Comparison of ENCODE assay signal across 12 cellular contexts in the genomic region with DNA sequence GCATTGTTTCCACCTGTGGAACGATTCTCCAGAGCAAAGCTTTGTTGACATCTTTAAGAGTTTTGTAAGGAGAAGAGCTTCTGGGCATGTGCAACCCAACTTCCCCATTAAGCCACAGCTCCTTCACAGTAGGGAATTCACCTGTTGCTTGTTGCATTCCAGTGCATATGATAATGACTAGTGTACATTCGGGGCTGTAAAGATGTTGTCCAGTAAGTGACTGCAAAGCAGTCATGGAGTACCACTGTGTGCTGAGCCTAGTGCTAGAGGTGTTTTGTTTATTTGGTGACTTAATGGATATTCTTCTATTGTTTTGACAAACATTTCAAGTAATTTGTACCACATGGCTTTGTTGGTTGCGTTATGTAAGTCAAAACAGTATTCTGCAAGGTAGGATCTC. TPM values are rescaled to one million over a fixed set of nuclear protein-coding genes. Genes with fewer than 3 reads are reported as not detected.
DNase-seq lines count a peak whose midpoint lies in the region; ATAC-seq and TF ChIP-seq lines count a peak whose summit lies in the region.
"Had no signal": no experiment of that assay in that cellular context is flagged by ENCODE, and none has a peak within 500 bp of the region (broad histone marks: within the 10 kb centered on the region; RNA-seq: fewer than 3 reads in every experiment).

No MANE protein-coding gene starts in this region.

- H3K4me3 ChIP-seq in CD8-positive, alpha-beta T cell (ENCODE audit: low read depth, low read length): no peak overlapping the region
- H3K4me3 ChIP-seq in mesenchymal stem cell (ENCODE audit: insufficient read depth in 1 of 2, low read depth in 1 of 2, low read length in 2 of 2): peak overlapping the region in 1 of 2 experiments; percentile 28
- no peak overlapping the region for H3K4me3 ChIP-seq in hepatocyte
- H3K4me3 ChIP-seq: SJSA1, testis had no signal

- peaks cover 99% of the 10 kb centered on the region for H4K20me1 ChIP-seq in hepatocyte (ENCODE audit: insufficient read depth, poor library complexity, severe bottlenecking)

- no peak overlapping the region for H2AK5ac ChIP-seq in mesenchymal stem cell (ENCODE audit: low read length, severe bottlenecking)

- peaks cover 85% of the 10 kb centered on the region for H3K4me1 Mint-ChIP-seq in CD8-positive, alpha-beta T cell (ENCODE audit: low read depth)
- peaks cover 69 to 86% (median 76%) of the 10 kb centered on the region in 3 donors for H3K4me1 Mint-ChIP-seq in IgD-negative memory B cell

- H3K9me3 Mint-ChIP-seq in CD8-positive, alpha-beta T cell: no peaks in the 10 kb centered on the region
- no peaks in the 10 kb centered on the region for H3K9me3 Mint-ChIP-seq in IgD-negative memory B cell

- H3K9me2 ChIP-seq in hepatocyte (replicated peaks; ENCODE audit: insufficient read depth): no peaks in the 10 kb centered on the region

- H3K4ac ChIP-seq in mesenchymal stem cell (ENCODE audit: low read depth in 1 of 2, low read length in 2 of 2): no peak overlapping the region

- H3K27me3 Mint-ChIP-seq in CD8-positive, alpha-beta T cell (ENCODE audit: low read depth): no peaks in the 10 kb centered on the region
- H3K27me3 Mint-ChIP-seq in IgD-negative memory B cell: no peaks in the 10 kb centered on the region

- no peak for ATAC-seq in CD8-positive, alpha-beta T cell
- ATAC-seq in GM21619 (IDR thresholded peaks at IDR 0.05; ENCODE audit: unreplicated experiment) (peak; percentile 55), GM21528 (IDR thresholded peaks at IDR 0.05; ENCODE audit: low FRiP score, unreplicated experiment) (no peak)

- H2BK5ac ChIP-seq in mesenchymal stem cell (ENCODE audit: low read depth, low read length, poor library complexity, severe bottlenecking): no peak overlapping the region

- WGBS in mesenchymal stem cell: 95% methylated on average over 3 of the region's 3 CpGs
- 68% methylated on average over 3 of the region's 3 CpGs for WGBS in hepatocyte (ENCODE audit: low lambda C conversion rate, missing lambda C conversion rate)

- H3K27ac ChIP-seq in CD8-positive, alpha-beta T cell (ENCODE audit: low read depth, low read length): no peak overlapping the region
- peak overlapping the region; percentile 23 for H3K27ac ChIP-seq in mesenchymal stem cell (ENCODE audit: low read length, poor library complexity, severe bottlenecking)
- H3K27ac ChIP-seq in hepatocyte: no peak overlapping the region
- H3K27ac ChIP-seq: SJSA1, testis had no signal

- no peak overlapping the region for H2BK12ac ChIP-seq in mesenchymal stem cell (ENCODE audit: low read length in 2 of 2)

- POLR2A ChIA-PET in CD8-positive, alpha-beta T cell (lab: Charles Lee): no interaction called here

- no peak overlapping the region for H3K23ac ChIP-seq in mesenchymal stem cell (ENCODE audit: low read length in 2 of 2)

- no peak for DNase-seq in CD8-positive, alpha-beta T cell
- DNase-seq in mesenchymal stem cell: no peak
- no peak for DNase-seq in Kasumi-1 (lab: John Stamatoyannopoulos, UW)
- no peak for DNase-seq in NCI-H187 (lab: John Stamatoyannopoulos, UW)
- no peak for DNase-seq in hepatocyte (ENCODE audit: low spot score)
- DNase-seq: NCI-H1930; stimulated activated CD4-positive, alpha-beta T cell treated with anti-CD3 and anti-CD28 coated beads, Interleukin-1b, Interleukin-23, amount 100 ng/mL, for 48 hours; testis had no signal

- intact Hi-C loops in CD8-positive, alpha-beta T cell (cut with DNase I, micrococcal nuclease): no loop called here

- H3K4me1 ChIP-seq in CD8-positive, alpha-beta T cell (ENCODE audit: insufficient read depth, low read length): peaks cover 55% of the 10 kb centered on the region
- peaks cover 12% of the 10 kb centered on the region for H3K4me1 ChIP-seq in mesenchymal stem cell (ENCODE audit: control insufficient read depth, insufficient read depth, low read depth, low read length)
- peaks cover 28% of the 10 kb centered on the region for H3K4me1 ChIP-seq in hepatocyte (ENCODE audit: insufficient read depth)

- no peak overlapping the region for H3K9ac ChIP-seq in mesenchymal stem cell (ENCODE audit: low read length)

- H3K14ac ChIP-seq in mesenchymal stem cell (ENCODE audit: low read length in 2 of 2): no peak overlapping the region

- H3K36me3 ChIP-seq in CD8-positive, alpha-beta T cell (ENCODE audit: insufficient read depth, low read length): no peaks in the 10 kb centered on the region
- H3K36me3 ChIP-seq in mesenchymal stem cell (ENCODE audit: control insufficient read depth in 1 of 2, insufficient read depth in 2 of 2, low read depth in 1 of 2, low read length in 2 of 2) (peaks cover 8 to 9% of the 10 kb centered on the region in 2 experiments), hepatocyte (replicated peaks; ENCODE audit: insufficient read depth, low read depth) (no peaks in the 10 kb centered on the region)

- H3K27ac Mint-ChIP-seq in CD8-positive, alpha-beta T cell: no peak overlapping the region
- H3K27ac Mint-ChIP-seq in IgD-negative memory B cell: peak overlapping the region in 2 of 3 donors; percentile 30 to 84

- H3K4me2 ChIP-seq in mesenchymal stem cell (ENCODE audit: low read length, poor library complexity, severe bottlenecking) (no peak overlapping the region), hepatocyte (no peak overlapping the region)

- CTCF ChIA-PET in CD8-positive, alpha-beta T cell (lab: Charles Lee): interaction anchor here (0.6 to 1.3 kb wide), 2 partner anchors 17 to 216 kb away, joined by 3 read pairs; no protein-coding TSS in a partner anchor

- H3K18ac ChIP-seq in mesenchymal stem cell (ENCODE audit: low read depth in 1 of 2, low read length in 2 of 2): no peak overlapping the region

- H2AFZ ChIP-seq in mesenchymal stem cell (ENCODE audit: low read depth, low read length) (no peak overlapping the region), hepatocyte (no peak overlapping the region)

- no peak for TF ChIP-seq CTCF in CD8-positive, alpha-beta T cell (IDR thresholded peaks at IDR 0.05)
- no peak for TF ChIP-seq CTCF in hepatocyte (IDR thresholded peaks at IDR 0.05; ENCODE audit: poor library complexity)

- H3K36me3 Mint-ChIP-seq in CD8-positive, alpha-beta T cell: peaks cover 8% of the 10 kb centered on the region
- peaks cover 3% of the 10 kb centered on the region for H3K36me3 Mint-ChIP-seq in IgD-negative memory B cell

- H2BK120ac ChIP-seq in mesenchymal stem cell (ENCODE audit: low read depth, low read length): no peak overlapping the region

- no peaks in the 10 kb centered on the region for H3K9me3 ChIP-seq in CD8-positive, alpha-beta T cell (ENCODE audit: low read length)
- no peaks in the 10 kb centered on the region for H3K9me3 ChIP-seq in mesenchymal stem cell (ENCODE audit: control insufficient read depth, low read length)
- no peaks in the 10 kb centered on the region for H3K9me3 ChIP-seq in hepatocyte (ENCODE audit: low read depth)
- H3K9me3 ChIP-seq: SJSA1, testis had no signal

- no peak overlapping the region for H2BK15ac ChIP-seq in mesenchymal stem cell (ENCODE audit: low read depth, poor library complexity, severe bottlenecking)

- no peak overlapping the region for H4K91ac ChIP-seq in mesenchymal stem cell (ENCODE audit: low read length)

- peak overlapping the region; percentile 30 for H3K4me3 Mint-ChIP-seq in CD8-positive, alpha-beta T cell
- peak overlapping the region; percentile 12 to 67 (median 60) for H3K4me3 Mint-ChIP-seq in IgD-negative memory B cell

- no peaks in the 10 kb centered on the region for H3K27me3 ChIP-seq in CD8-positive, alpha-beta T cell (ENCODE audit: insufficient read depth, low read length)
- H3K27me3 ChIP-seq in mesenchymal stem cell (ENCODE audit: control insufficient read depth in 1 of 2, insufficient read depth in 1 of 2, low read length in 2 of 2) (no peaks in the 10 kb centered on the region), hepatocyte (no peaks in the 10 kb centered on the region)
- H3K27me3 ChIP-seq: SJSA1, testis had no signal

- H4K8ac ChIP-seq in mesenchymal stem cell (ENCODE audit: low read length): no peak overlapping the region

- H3K79me1 ChIP-seq in mesenchymal stem cell (replicated peaks; ENCODE audit: low read length, poor library complexity, severe bottlenecking): no peaks in the 10 kb centered on the region

- peaks cover 100% of the 10 kb centered on the region for H3K79me2 ChIP-seq in hepatocyte

RNA-seq across cellular contexts. Expression of gene UGCG, which starts 12.8 kb away (rescaled TPM):
- 10 to 100 TPM; 34.0 to 35.5 TPM for total RNA-seq in CD8-positive, alpha-beta T cell
- polyA plus RNA-seq in IgD-negative memory B cell (23.7 TPM), hepatocyte (50.9 and 54.6 TPM in 2 replicates)
- polyA plus RNA-seq in mesenchymal stem cell (2013, experiment 1 of 2): 44.2 TPM
- 45.8 TPM for polyA plus RNA-seq in mesenchymal stem cell (2013, experiment 2 of 2)
- 107 and 109 TPM in 2 replicates for total RNA-seq in hepatocyte
